Comparison of ENCODE assay signal across 34 cellular contexts in the genomic region with DNA sequence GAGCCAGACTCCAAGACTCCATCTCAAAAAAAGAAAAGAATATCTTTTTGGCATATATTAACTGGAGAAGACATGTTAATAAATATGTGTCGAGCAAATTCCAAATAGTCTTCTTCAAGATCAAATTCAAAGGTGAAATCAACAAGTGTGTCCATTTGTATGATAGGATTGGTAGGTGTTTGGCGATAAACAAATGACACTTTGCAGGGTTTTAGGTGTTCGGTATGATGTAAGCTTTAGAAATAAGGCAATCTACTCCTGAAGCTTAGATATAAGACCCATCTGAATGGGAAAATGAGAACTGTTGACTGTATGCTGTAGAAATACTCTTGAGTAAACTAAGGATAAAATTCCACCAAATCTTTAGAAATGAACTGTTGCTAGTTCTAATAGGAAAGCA.
"Had no signal": no experiment of that assay in that cellular context is flagged by ENCODE, and none has a peak within 500 bp of the region (broad histone marks: within the 10 kb centered on the region; RNA-seq: fewer than 3 reads in every experiment).

No MANE protein-coding gene starts in this region.

- DNase-seq: activated B cell treated with CpG ODN at 0.5 μM for 24 hours; activated CD4-positive, alpha-beta memory T cell treated with anti-CD3 and anti-CD28 coated beads for 36 hours; activated CD4-positive, alpha-beta T cell treated with anti-CD3 and anti-CD28 coated beads for 4 hours; activated CD4-positive, alpha-beta T cell treated with anti-CD3 and anti-CD28 coated beads, Interleukin-2, amount 10 ng/mL, durations not matched to agents 24 days and 14 days; activated CD4-positive, alpha-beta T cell treated with anti-CD3 and anti-CD28 coated beads, Interleukin-2, amount 50 U/mL, for 1 hour; activated CD4-positive, alpha-beta T cell treated with anti-CD3 and anti-CD28 coated beads, Interleukin-2, amount 50 U/mL, for 4 hours; activated CD4-positive, CD25-positive, alpha-beta regulatory T cell treated with anti-CD3 and anti-CD28 coated beads, Interleukin-2, amount 50 U/mL, for 72 hours; activated CD8-positive, alpha-beta memory T cell treated with anti-CD3 and anti-CD28 coated beads, Interleukin-2, amount 50 U/mL, for 4 hours; activated CD8-positive, alpha-beta T cell treated with anti-CD3 and anti-CD28 coated beads for 36 hours; activated effector memory CD4-positive, alpha-beta T cell treated with anti-CD3 and anti-CD28 coated beads, Interleukin-2, amount 50 U/mL, for 16 hours; activated gamma-delta T cell treated with Interleukin-2 at 50 U/mL for 16 hours; activated naive CD4-positive, alpha-beta T cell; activated naive CD4-positive, alpha-beta T cell treated with anti-CD3 and anti-CD28 coated beads for 36 hours; activated naive CD4-positive, alpha-beta T cell treated with anti-CD3 and anti-CD28 coated beads, Interleukin-2, amount 50 U/mL, for 16 hours; activated naive CD8-positive, alpha-beta T cell treated with anti-CD3 and anti-CD28 coated beads for 36 hours; activated T-cell treated with anti-CD3 and anti-CD28 coated beads for 4 hours; activated T-cell treated with anti-CD3 and anti-CD28 coated beads, Interleukin-2, amount 50 U/mL, for 1 hour; activated T-cell treated with anti-CD3 and anti-CD28 coated beads, Interleukin-2, amount 50 U/mL, for 4 hours; activated T-cell treated with anti-CD3 and anti-CD28 coated beads, Interleukin-2, amount 50 U/mL, for 72 hours; adrenal gland; amniotic stem cell; aorta; body of pancreas; brain microvascular endothelial cell; central memory CD4-positive, alpha-beta T cell; T-helper 2 cell; T-helper 9 cell had no signal

- H3K27me3 ChIP-seq: adrenal gland, body of pancreas, brain microvascular endothelial cell, breast epithelium had no signal

- H3K9me3 ChIP-seq: adrenal gland, body of pancreas, breast epithelium had no signal

- H3K36me3 ChIP-seq: adrenal gland, brain microvascular endothelial cell, breast epithelium had no signal

- H3K4me3 ChIP-seq: adrenal gland, body of pancreas, breast epithelium had no signal

- FAIRE-seq: astrocyte, colon, TTC549 had no signal

- H3K27ac ChIP-seq: adrenal gland, body of pancreas, brain microvascular endothelial cell, breast epithelium, VCaP had no signal

- ATAC-seq: activated CD8-positive, alpha-beta T cell treated with anti-CD3 and anti-CD28 coated beads for 36 hours; activated naive CD4-positive, alpha-beta T cell treated with anti-CD3 and anti-CD28 coated beads, Interleukin-2, amount 50 U/mL, for 72 hours; activated T-cell treated with anti-CD3 and anti-CD28 coated beads, Interleukin-2, amount 50 U/mL, for 4 hours; activated T-cell treated with anti-CD3 and anti-CD28 coated beads, Interleukin-2, amount 50 U/mL, for 72 hours; activated T-helper 17 cell treated with anti-CD3 and anti-CD28 coated beads, Interleukin-2, amount 50 U/mL, for 72 hours; body of pancreas had no signal
